11 cellular contexts compared by ENCODE assay signal in genomic region chr11:8689726-8690255, GRCh38. TPM values are rescaled to one million over a fixed set of nuclear protein-coding genes. Genes with fewer than 3 reads are reported as not detected.
DNase-seq lines count a peak whose midpoint lies in the region; ATAC-seq and TF ChIP-seq lines count a peak whose summit lies in the region.
"Had no signal": no experiment of that assay in that cellular context is flagged by ENCODE, and none has a peak within 500 bp of the region (broad histone marks: within the 10 kb centered on the region; RNA-seq: fewer than 3 reads in every experiment).

No MANE protein-coding gene starts in this region.

- H3K9me3 Mint-ChIP-seq in MCF 10A (ENCODE audit: unreplicated experiment), result no peaks in the 10 kb centered on the region
- peaks cover 5% of the 10 kb centered on the region for H3K9me3 Mint-ChIP-seq in glutamatergic neuron (ENCODE audit: unreplicated experiment)

- H3K4me3 ChIP-seq in breast epithelium, result no peak overlapping the region
- peak overlapping the region in 2 of 4 donors; percentile 46 to 61 for H3K4me3 ChIP-seq in transverse colon

- H3K27me3 ChIP-seq in breast epithelium (no peaks in the 10 kb centered on the region), transverse colon (no peaks in the 10 kb centered on the region)

- H3K36me3 Mint-ChIP-seq in MCF 10A (ENCODE audit: insufficient read depth, unreplicated experiment) (peaks cover 92% of the 10 kb centered on the region), T-helper 17 cell (ENCODE audit: low read depth) (peaks cover 5% of the 10 kb centered on the region), glutamatergic neuron (ENCODE audit: unreplicated experiment) (no peaks in the 10 kb centered on the region)

- DNase-seq in MCF 10A (ENCODE audit: unreplicated experiment) (no peak), breast epithelium (ENCODE audit: low spot score in 2 of 2) (no peak), T-helper 17 cell (no peak), glutamatergic neuron (no peak), transverse colon (no peak), amygdala (lab: John Stamatoyannopoulos, UW) (no peak)
- DNase-seq: DMS153, kidney glomerular epithelial cell, NCI-H748 treated with DMSO at 0.1 percent for 48 hours had no signal

- WGBS in transverse colon (ENCODE audit: low coverage in 1 of 2), 2 donors, result 86 to 93% methylated on average over 8 of the region's 8 CpGs

- H3K4me3 Mint-ChIP-seq in MCF 10A (ENCODE audit: unreplicated experiment), result peak overlapping the region; percentile 75
- H3K4me3 Mint-ChIP-seq in T-helper 17 cell, result peak overlapping the region; percentile 94
- H3K4me3 Mint-ChIP-seq in glutamatergic neuron (ENCODE audit: unreplicated experiment), result peak overlapping the region; percentile 93

- BruUV-seq in MCF 10A (replicated peaks; lab: Mats Ljungman, UMichigan), result no TSS peak

- intact Hi-C loops in MCF 10A (cut with micrococcal nuclease) (loop anchor here (1.0 to 10.0 kb wide), 3 partner anchors 79 to 445 kb away; no protein-coding TSS in a partner anchor), breast epithelium (cut with DNase I; ENCODE audit: low total_unique reads) (loop anchor here (5.0 kb wide), 1 partner anchor 1613 kb away; no protein-coding TSS in a partner anchor), transverse colon (cut with DNase I; ENCODE audit: low total_unique reads) (no loop called here)

- TF ChIP-seq CTCF in MCF 10A (IDR thresholded peaks at IDR 0.05; ENCODE audit: unreplicated experiment), result no peak
- TF ChIP-seq CTCF in breast epithelium (IDR thresholded peaks at IDR 0.05), result no peak
- TF ChIP-seq CTCF in glutamatergic neuron (IDR thresholded peaks at IDR 0.05; ENCODE audit: partially characterized antibody, unreplicated experiment), result no peak
- no peak for TF ChIP-seq CTCF in transverse colon (IDR thresholded peaks at IDR 0.05)

- no peaks in the 10 kb centered on the region for H3K36me3 ChIP-seq in breast epithelium
- H3K36me3 ChIP-seq in transverse colon, result peaks cover 0 to 41% (median 19%) of the 10 kb centered on the region in 4 donors

- TF ChIP-seq EP300 in transverse colon (IDR thresholded peaks at IDR 0.05; ENCODE audit: low read depth), result no peak

- CTCF ChIA-PET in MCF 10A (lab: Yijun Ruan, JAX), result interaction anchor here (0.6 to 0.9 kb wide), 4 partner anchors 94 to 999 kb away, joined by 3 to 4 read pairs (median 4); no protein-coding TSS in a partner anchor

- POLR2A ChIA-PET in MCF 10A (lab: Yijun Ruan, JAX), result interaction anchor here (0.6 to 3.9 kb wide), 11 partner anchors 26 to 674 kb away, joined by 3 to 36 read pairs (median 17); partner anchors contain the start of gene TMEM9B

- in situ Hi-C loops in transverse colon (cut with MboI; ENCODE audit: low pct_ligation_motif_present in 1 of 4, low pct_unique_long_range_greater_than_20kb in 1 of 4, low sequenced_read_pairs in 3 of 4), result loop anchor here in 3 of 4 donors (10.0 to 25.0 kb wide), 2 partner anchors 125 to 273 kb away; partner anchors contain the start of gene TMEM9B (in 3 of the 3)

- ATAC-seq in T-helper 17 cell (no peak), HG02642 (IDR thresholded peaks at IDR 0.05; ENCODE audit: poor library complexity, unreplicated experiment) (no peak), HG03521 (IDR thresholded peaks at IDR 0.05; ENCODE audit: unreplicated experiment) (no peak)

- no peak overlapping the region for H3K27ac Mint-ChIP-seq in MCF 10A (ENCODE audit: low read depth, unreplicated experiment)
- peak overlapping the region; percentile 97 for H3K27ac Mint-ChIP-seq in T-helper 17 cell
- no peak overlapping the region for H3K27ac Mint-ChIP-seq in glutamatergic neuron (ENCODE audit: unreplicated experiment)

- H3K9me3 ChIP-seq in breast epithelium, result no peaks in the 10 kb centered on the region
- no peaks in the 10 kb centered on the region for H3K9me3 ChIP-seq in T-helper 17 cell (ENCODE audit: control insufficient read depth, low read length, poor library complexity, severe bottlenecking)
- H3K9me3 ChIP-seq in transverse colon, result no peaks in the 10 kb centered on the region

- H3K4me1 ChIP-seq in breast epithelium, result peaks cover 7 to 8% of the 10 kb centered on the region in 2 donors
- H3K4me1 ChIP-seq in transverse colon, result peaks cover 4 to 36% (median 16%) of the 10 kb centered on the region in 4 donors

- H3K4me1 Mint-ChIP-seq in MCF 10A (ENCODE audit: insufficient read depth, unreplicated experiment) (peaks cover 26% of the 10 kb centered on the region), T-helper 17 cell (peaks cover 37% of the 10 kb centered on the region), glutamatergic neuron (ENCODE audit: low read depth, unreplicated experiment) (peaks cover 10% of the 10 kb centered on the region)

- H3K27ac ChIP-seq in breast epithelium (no peak overlapping the region), transverse colon (peak overlapping the region; percentile 84 to 95 (median 92))

- no peaks in the 10 kb centered on the region for H3K27me3 Mint-ChIP-seq in MCF 10A (ENCODE audit: insufficient read depth, unreplicated experiment)
- H3K27me3 Mint-ChIP-seq in T-helper 17 cell, result no peaks in the 10 kb centered on the region
- peaks cover 5% of the 10 kb centered on the region for H3K27me3 Mint-ChIP-seq in glutamatergic neuron (ENCODE audit: unreplicated experiment)

- no peak for TF ChIP-seq POLR2A in breast epithelium (IDR thresholded peaks at IDR 0.05)
- no peak for TF ChIP-seq POLR2A in transverse colon (IDR thresholded peaks at IDR 0.05)

RNA-seq across cellular contexts. Expression of gene RPL27A, which starts 7.2 kb away (rescaled TPM):
- total RNA-seq in MCF 10A (2022) (1,377 TPM in 2 replicates), breast epithelium (1,000 to 10,000 TPM in 2 of 3 donors, 100 to 1,000 TPM in 1; 907 to 1,119 (median 1,000) TPM), T-helper 17 cell (1,000 to 10,000 TPM; 1,682 to 1,804 TPM), glutamatergic neuron (ENCODE audit: unreplicated experiment) (398 TPM), transverse colon (100 to 1,000 TPM; 462 to 843 (median 770) TPM)

RNA-seq across cellular contexts. Expression of gene TRIM66, which starts 7.3 kb away (rescaled TPM):
- total RNA-seq in MCF 10A (2022), result 27.3 and 27.4 TPM in 2 replicates
- total RNA-seq in breast epithelium, result 10 to 100 TPM in 2 of 3 donors, 1 to 10 TPM in 1; 6.6 to 12.7 (median 11.5) TPM
- 10 to 100 TPM; 20.0 to 23.5 TPM for total RNA-seq in T-helper 17 cell
- total RNA-seq in glutamatergic neuron (ENCODE audit: unreplicated experiment), result 59.5 TPM
- total RNA-seq in transverse colon, result 10 to 100 TPM; 11.7 to 19.7 (median 14.3) TPM

Comparison
In these comparisons a context has a peak if more than half of its experiments do, and no peak if none do; other contexts are left out.
1. H3K27ac ChIP-seq: peak in transverse colon (4 of 4); none in breast epithelium (0 of 2).
2. Peak in every context shown above with its lines, with median percentiles within 50 percentile points of each other: H3K4me3 Mint-ChIP-seq.